ENCODE assay signal across 8 cellular contexts in the genomic region with DNA sequence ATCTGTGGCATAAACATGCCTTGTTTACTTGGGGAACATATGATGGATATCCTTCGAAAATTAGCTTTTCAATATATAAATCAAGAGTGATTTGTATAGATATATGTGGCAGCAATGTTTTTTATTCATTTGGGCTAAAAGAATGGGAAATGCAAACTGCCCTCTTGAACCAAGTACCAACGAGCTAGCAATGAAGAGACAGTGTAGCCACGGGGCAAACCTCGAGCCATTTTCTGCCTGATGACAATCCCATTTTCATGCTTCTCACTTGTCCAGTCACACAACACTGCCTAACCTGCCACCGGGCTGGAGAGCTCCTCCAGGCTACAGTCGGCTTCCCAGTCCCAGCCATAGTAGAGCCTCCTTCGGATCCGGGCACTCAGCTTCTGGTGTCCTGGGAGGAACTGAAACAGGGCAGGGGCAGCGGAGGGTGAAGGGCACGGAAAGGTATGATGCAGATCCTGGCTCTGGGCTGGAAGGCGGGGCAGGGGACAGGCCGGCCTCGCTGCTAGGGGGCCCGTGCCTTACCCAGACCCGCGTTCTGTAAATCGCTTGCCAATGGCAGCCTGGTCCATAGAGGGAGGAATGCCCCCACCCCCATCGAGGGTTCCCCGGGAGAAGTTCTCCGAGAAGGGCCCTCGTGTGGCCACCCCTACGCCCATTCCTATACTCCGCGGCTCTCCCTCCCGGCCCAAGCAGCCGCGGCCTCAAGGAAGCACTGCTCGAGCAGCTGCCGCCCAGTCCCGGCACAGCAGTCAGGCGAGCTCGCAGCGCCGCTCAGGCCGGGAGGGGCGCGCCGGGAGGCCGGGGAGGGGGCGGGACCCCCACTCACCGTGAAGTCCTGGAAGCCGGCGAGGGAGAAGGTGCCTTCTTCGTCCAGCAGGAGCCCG. TPM values are rescaled to one million over a fixed set of nuclear protein-coding genes. Genes with fewer than 3 reads are reported as not detected.
DNase-seq lines count a peak whose midpoint lies in the region; ATAC-seq and TF ChIP-seq lines count a peak whose summit lies in the region.

No MANE protein-coding gene starts in this region.

- peak overlapping the region; percentile 81 for H3K27ac Mint-ChIP-seq in progenitor cell of endocrine pancreas

- H3K36me3 Mint-ChIP-seq in progenitor cell of endocrine pancreas (ENCODE audit: insufficient read depth) = peaks cover 7% of the 10 kb centered on the region

- TF ChIP-seq CTCF in adrenal gland (IDR thresholded peaks at IDR 0.05) (peak in 1 of 6 experiments; percentile 24), left ventricle myocardium inferior (IDR thresholded peaks at IDR 0.05; ENCODE audit: borderline replicate concordance) (peak; percentile 43), progenitor cell of endocrine pancreas (IDR thresholded peaks at IDR 0.05; ENCODE audit: unreplicated experiment) (peak; percentile 27)

- H3K9me3 Mint-ChIP-seq in progenitor cell of endocrine pancreas (ENCODE audit: low read depth) = no peaks in the 10 kb centered on the region

- H3K9me3 ChIP-seq in adrenal gland (replicated peaks in 1 of 3) = no peaks in the 10 kb centered on the region
- H3K9me3 ChIP-seq in left ventricle myocardium inferior (replicated peaks) = no peaks in the 10 kb centered on the region

- peak overlapping the region; percentile 87 for H3K4me3 Mint-ChIP-seq in progenitor cell of endocrine pancreas (ENCODE audit: low read depth)

- peaks cover 0 to 50% of the 10 kb centered on the region in 2 donors for H3K36me3 ChIP-seq in adrenal gland (replicated peaks in 1 of 2)
- H3K36me3 ChIP-seq in left ventricle myocardium inferior = peaks cover 51% of the 10 kb centered on the region

- no peaks in the 10 kb centered on the region for H3K27me3 ChIP-seq in adrenal gland
- no peaks in the 10 kb centered on the region for H3K27me3 ChIP-seq in left ventricle myocardium inferior (ENCODE audit: low read depth)

- 2 to 16% (median 5%) methylated on average over 6 to 45 of the region's 45 CpGs for WGBS in adrenal gland, 4 donors

- no peaks in the 10 kb centered on the region for H3K27me3 Mint-ChIP-seq in progenitor cell of endocrine pancreas

- intact Hi-C loops in adrenal gland (cut with DNase I) (no loop called here), left ventricle myocardium inferior (cut with micrococcal nuclease) (no loop called here)

- H3K4me1 Mint-ChIP-seq in progenitor cell of endocrine pancreas (ENCODE audit: low read depth) = peaks cover 20% of the 10 kb centered on the region

- H3K4me3 ChIP-seq in adrenal gland (peak overlapping the region; percentile 79 to 100 (median 93)), left ventricle myocardium inferior (peak overlapping the region; percentile 88)

- peak; percentile 23 for ATAC-seq in GM18498 (IDR thresholded peaks at IDR 0.05; ENCODE audit: unreplicated experiment)
- peak; percentile 26 for ATAC-seq in HG02938 (IDR thresholded peaks at IDR 0.05; ENCODE audit: unreplicated experiment)

- peaks cover 20 to 27% of the 10 kb centered on the region in 2 donors for H3K4me1 ChIP-seq in adrenal gland (replicated peaks in 1 of 2)
- H3K4me1 ChIP-seq in left ventricle myocardium inferior = peaks cover 64% of the 10 kb centered on the region

- peak in 1 of 2 donors; percentile 55 for TF ChIP-seq POLR2A in adrenal gland (IDR thresholded peaks at IDR 0.05)

- H3K27ac ChIP-seq in adrenal gland = peak overlapping the region; percentile 97 to 100 (median 99)
- H3K27ac ChIP-seq in left ventricle myocardium inferior (replicated peaks) = peak overlapping the region; percentile 99

- DNase-seq in A172 (ENCODE audit: low spot score) (peak; percentile 38), NOMO-1 treated with dmso at 0.1 percent for 144 hours (lab: John Stamatoyannopoulos, UW; ENCODE audit: unreplicated experiment) (peak; percentile 27), adrenal gland (peak; percentile 68 to 86 (median 79)), left ventricle myocardium inferior (peak; percentile 51), progenitor cell of endocrine pancreas (ENCODE audit: low spot score, unreplicated experiment) (no peak), NCI-H1417 treated with DMSO at 0.1 percent for 48 hours (lab: John Stamatoyannopoulos, UW) (no peak)

RNA-seq across cellular contexts. Expression of gene CNPPD1, which starts 0.6 kb away (rescaled TPM):
- 36.7 and 43.8 TPM in 2 replicates for total RNA-seq in A172 (2014; rRNA removed; shearing (Covaris generic))
- total RNA-seq in adrenal gland = 100 to 1,000 TPM in 6 of 8 donors, 10 to 100 TPM in 2; 89.7 to 137 (median 111) TPM
- polyA plus RNA-seq in adrenal gland = 10 to 100 TPM; 46.9 to 62.7 (median 61.0) TPM
- 58.1 TPM for total RNA-seq in left ventricle myocardium inferior
- total RNA-seq in progenitor cell of endocrine pancreas = 38.9 and 40.8 TPM in 2 replicates

RNA-seq across cellular contexts. Expression of gene RETREG2, which starts 1.9 kb away (rescaled TPM):
- 120 and 125 TPM in 2 replicates for total RNA-seq in A172 (2014; rRNA removed; shearing (Covaris generic))
- total RNA-seq in adrenal gland (100 to 1,000 TPM in 5 of 8 donors, 10 to 100 TPM in 3; 69.8 to 159 (median 117) TPM), left ventricle myocardium inferior (29.9 TPM), progenitor cell of endocrine pancreas (77.0 and 77.4 TPM in 2 replicates)
- 10 to 100 TPM; 30.1 to 63.3 (median 47.6) TPM for polyA plus RNA-seq in adrenal gland

RNA-seq across cellular contexts. Expression of gene SLC23A3, which starts 6.3 kb away (rescaled TPM):
- total RNA-seq in A172 (2014; rRNA removed; shearing (Covaris generic)) = 0.19 and 0.67 TPM in 2 replicates
- 1 to 10 TPM in 2 of 8 donors, under 1 TPM in 4, not detected in 2; 0.14 to 2.9 (median 0.70) TPM for total RNA-seq in adrenal gland
- 1 to 10 TPM in 1 of 3 donors, under 1 TPM in 2; 0.11 to 4.3 (median 0.84) TPM for polyA plus RNA-seq in adrenal gland
- 0.58 TPM for total RNA-seq in left ventricle myocardium inferior
- total RNA-seq in progenitor cell of endocrine pancreas = 1.7 and 2.8 TPM in 2 replicates

RNA-seq across cellular contexts. Expression of gene NHEJ1, which starts 15.6 kb away (rescaled TPM):
- total RNA-seq in A172 (2014; rRNA removed; shearing (Covaris generic)) = 20.9 and 22.2 TPM in 2 replicates
- 10 to 100 TPM; 11.9 to 22.9 (median 18.2) TPM for total RNA-seq in adrenal gland
- polyA plus RNA-seq in adrenal gland = 10 to 100 TPM in 1 of 3 donors, 1 to 10 TPM in 2; 5.7 to 26.0 (median 7.1) TPM
- total RNA-seq in left ventricle myocardium inferior = 6.4 TPM
- total RNA-seq in progenitor cell of endocrine pancreas = 15.4 and 17.7 TPM in 2 replicates

RNA-seq across cellular contexts. Expression of gene ZFAND2B, which starts 30.4 kb away (rescaled TPM):
- total RNA-seq in A172 (2014; rRNA removed; shearing (Covaris generic)) = 44.1 and 57.6 TPM in 2 replicates
- total RNA-seq in adrenal gland (100 to 1,000 TPM in 1 of 8 donors, 10 to 100 TPM in 7; 29.8 to 156 (median 34.9) TPM), left ventricle myocardium inferior (19.7 TPM), progenitor cell of endocrine pancreas (29.3 and 29.6 TPM in 2 replicates)
- polyA plus RNA-seq in adrenal gland = 10 to 100 TPM; 24.7 to 85.5 (median 48.3) TPM

Comparison
In these comparisons a context has a peak if more than half of its experiments do, and no peak if none do; other contexts are left out.
1. DNase-seq: peak in A172 (single experiment), NOMO-1 treated with dmso at 0.1 percent for 144 hours (single experiment), adrenal gland (7 of 7) and left ventricle myocardium inferior (single experiment); none in progenitor cell of endocrine pancreas (single experiment) and NCI-H1417 treated with DMSO at 0.1 percent for 48 hours (single experiment).